ENCODE assay signal across 19 cellular contexts in the genomic region with DNA sequence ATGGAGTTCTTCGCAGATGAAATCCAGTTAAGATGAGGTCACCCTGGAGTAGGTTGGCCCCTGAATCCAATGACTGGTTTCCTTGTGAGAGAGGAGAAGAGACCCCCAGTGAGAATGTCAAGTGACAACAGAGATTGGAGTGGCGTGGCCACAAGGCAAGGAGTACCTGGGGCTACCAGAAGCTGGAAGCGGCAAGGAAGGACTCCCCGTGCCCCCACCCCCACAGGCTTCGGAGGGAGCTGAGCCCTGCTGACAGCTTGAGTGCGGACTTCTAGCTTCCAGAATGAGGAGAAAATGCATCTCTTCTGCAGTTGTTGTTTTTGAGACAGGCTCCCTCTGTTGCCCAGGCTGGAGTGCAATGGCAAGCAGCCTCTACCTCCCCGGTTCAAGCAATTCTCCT.
DNase-seq lines count a peak whose midpoint lies in the region; ATAC-seq and TF ChIP-seq lines count a peak whose summit lies in the region.
"Had no signal": no experiment of that assay in that cellular context is flagged by ENCODE, and none has a peak within 500 bp of the region (broad histone marks: within the 10 kb centered on the region; RNA-seq: fewer than 3 reads in every experiment).

No MANE protein-coding gene starts in this region.

- H3K4me1 ChIP-seq in endodermal cell (ENCODE audit: control insufficient read depth, insufficient read depth, low read length), result peaks cover 8% of the 10 kb centered on the region
- peaks cover 8% of the 10 kb centered on the region for H3K4me1 ChIP-seq in osteoblast (ENCODE audit: insufficient read depth, low read length)
- no peaks in the 10 kb centered on the region for H3K4me1 ChIP-seq in upper lobe of right lung
- peaks cover 0 to 7% of the 10 kb centered on the region in 2 donors for H3K4me1 ChIP-seq in right atrium auricular region

- no peaks in the 10 kb centered on the region for H3K9me3 Mint-ChIP-seq in endodermal cell
- H3K9me3 Mint-ChIP-seq: GM23338 had no signal

- intact Hi-C loops in upper lobe of right lung (cut with DNase I), result no loop called here

- no peaks in the 10 kb centered on the region for H3K27me3 Mint-ChIP-seq in endodermal cell (ENCODE audit: insufficient read depth)

- H3K27ac ChIP-seq in endodermal cell (ENCODE audit: low read depth, low read length) (no peak overlapping the region), osteoblast (ENCODE audit: low read depth, low read length) (no peak overlapping the region), upper lobe of right lung (no peak overlapping the region), coronary artery (no peak overlapping the region), WERI-Rb-1 (no peak overlapping the region), right atrium auricular region (no peak overlapping the region)
- H3K27ac ChIP-seq: 22Rv1, A549, C4-2B had no signal

- peak; percentile 13 for DNase-seq in activated effector memory CD4-positive, alpha-beta T cell treated with anti-CD3 and anti-CD28 coated beads, Interleukin-2, amount 50 U/mL, for 16 hours
- no peak for DNase-seq in activated effector memory CD4-positive, alpha-beta T cell treated with Interleukin-2 at 50 U/mL for 16 hours
- peak; percentile 48 for DNase-seq in endodermal cell
- peak; percentile 11 for DNase-seq in osteoblast (ENCODE audit: insufficient read length, low spot score, missing footprints)
- DNase-seq in upper lobe of right lung, result peak; percentile 34
- no peak for DNase-seq in coronary artery (ENCODE audit: low spot score)
- DNase-seq in WERI-Rb-1, result no peak
- no peak for DNase-seq in right atrium auricular region (ENCODE audit: low spot score)
- DNase-seq: AML-193; Calu3; CD4-positive, alpha-beta memory T cell; GF-D8; HCEC 1CT; IMR-90 had no signal

- 91 to 100% methylated on average over 2 to 7 of the region's 7 CpGs for WGBS in endodermal cell (ENCODE audit: insufficient coverage in 1 of 2, insufficient read length in 1 of 2), 2 experiments

- TF ChIP-seq CTCF in endodermal cell (conservative IDR thresholded peaks at IDR 0.05) (no peak), osteoblast (IDR thresholded peaks at IDR 0.05; ENCODE audit: extremely low read depth, low read depth, low read length) (no peak), upper lobe of right lung (IDR thresholded peaks at IDR 0.05) (no peak), coronary artery (IDR thresholded peaks at IDR 0.05) (no peak), WERI-Rb-1 (IDR thresholded peaks at IDR 0.05; ENCODE audit: low read depth, low read length) (no peak), right atrium auricular region (IDR thresholded peaks at IDR 0.05) (no peak)

- ATAC-seq in upper lobe of right lung, result no peak
- ATAC-seq: GM12878 had no signal

- H3K4me3 Mint-ChIP-seq in endodermal cell, result no peak overlapping the region
- H3K4me3 Mint-ChIP-seq: CD4-positive, alpha-beta memory T cell; GM23338 had no signal

- no peak overlapping the region for H3K27ac Mint-ChIP-seq in endodermal cell
- H3K27ac Mint-ChIP-seq: CD4-positive, alpha-beta memory T cell; GM23338 had no signal

- H2AFZ ChIP-seq in osteoblast (ENCODE audit: low read length), result no peak overlapping the region
- H2AFZ ChIP-seq: GM23338 had no signal

- H4K20me1 ChIP-seq in osteoblast (ENCODE audit: insufficient read depth, low read length), result no peaks in the 10 kb centered on the region

- H3K36me3 ChIP-seq in endodermal cell (ENCODE audit: control insufficient read depth, insufficient read depth, low read length), result no peaks in the 10 kb centered on the region
- no peaks in the 10 kb centered on the region for H3K36me3 ChIP-seq in osteoblast (ENCODE audit: insufficient read depth, low read length)
- no peaks in the 10 kb centered on the region for H3K36me3 ChIP-seq in upper lobe of right lung
- H3K36me3 ChIP-seq in WERI-Rb-1, result no peaks in the 10 kb centered on the region
- H3K36me3 ChIP-seq in right atrium auricular region, result no peaks in the 10 kb centered on the region

- H3K27me3 ChIP-seq in endodermal cell (ENCODE audit: control insufficient read depth, insufficient read depth, low read length, poor library complexity, severe bottlenecking) (no peaks in the 10 kb centered on the region), osteoblast (ENCODE audit: insufficient read depth, low read length) (no peaks in the 10 kb centered on the region), upper lobe of right lung (no peaks in the 10 kb centered on the region), WERI-Rb-1 (ENCODE audit: insufficient read depth, low read depth, severe bottlenecking) (no peaks in the 10 kb centered on the region), right atrium auricular region (no peaks in the 10 kb centered on the region)

- no peaks in the 10 kb centered on the region for H3K79me2 ChIP-seq in osteoblast (ENCODE audit: insufficient read depth, low read length)

- H3K9ac ChIP-seq in endodermal cell (ENCODE audit: extremely low read depth, low read length, poor library complexity, severe bottlenecking), result no peak overlapping the region

- no peak overlapping the region for H3K4me2 ChIP-seq in osteoblast (ENCODE audit: insufficient read depth, low read length)
- H3K4me2 ChIP-seq: A549, GM23338 had no signal

- H3K4me1 Mint-ChIP-seq in endodermal cell, result peaks cover 22% of the 10 kb centered on the region
- H3K4me1 Mint-ChIP-seq: CD4-positive, alpha-beta memory T cell had no signal

- H3K36me3 Mint-ChIP-seq in endodermal cell (ENCODE audit: low read depth), result no peaks in the 10 kb centered on the region
- H3K36me3 Mint-ChIP-seq: CD4-positive, alpha-beta memory T cell had no signal

- H3K9me3 ChIP-seq in endodermal cell (ENCODE audit: control insufficient read depth, low read length) (no peaks in the 10 kb centered on the region), osteoblast (ENCODE audit: low read depth, low read length) (no peaks in the 10 kb centered on the region), upper lobe of right lung (no peaks in the 10 kb centered on the region), WERI-Rb-1 (ENCODE audit: severe bottlenecking) (no peaks in the 10 kb centered on the region), right atrium auricular region (no peaks in the 10 kb centered on the region)
- H3K9me3 ChIP-seq: A549 had no signal

- H3K4me3 ChIP-seq in endodermal cell (ENCODE audit: low read length) (no peak overlapping the region), osteoblast (ENCODE audit: insufficient read depth, low read length) (no peak overlapping the region), upper lobe of right lung (no peak overlapping the region), coronary artery (no peak overlapping the region), WERI-Rb-1 (ENCODE audit: low read depth, low read length) (no peak overlapping the region), right atrium auricular region (no peak overlapping the region)
- H3K4me3 ChIP-seq: A549, GM12878, GM23338 had no signal

Comparison
In these comparisons a context has a peak if more than half of its experiments do, and no peak if none do; other contexts are left out.
1. DNase-seq: peak in activated effector memory CD4-positive, alpha-beta T cell treated with anti-CD3 and anti-CD28 coated beads, Interleukin-2, amount 50 U/mL, for 16 hours (single experiment), endodermal cell (single experiment), osteoblast (single experiment) and upper lobe of right lung (single experiment); none in activated effector memory CD4-positive, alpha-beta T cell treated with Interleukin-2 at 50 U/mL for 16 hours (single experiment), coronary artery (single experiment), WERI-Rb-1 (single experiment) and right atrium auricular region (single experiment).